ENCODE assay signal across 25 cellular contexts in the genomic region with DNA sequence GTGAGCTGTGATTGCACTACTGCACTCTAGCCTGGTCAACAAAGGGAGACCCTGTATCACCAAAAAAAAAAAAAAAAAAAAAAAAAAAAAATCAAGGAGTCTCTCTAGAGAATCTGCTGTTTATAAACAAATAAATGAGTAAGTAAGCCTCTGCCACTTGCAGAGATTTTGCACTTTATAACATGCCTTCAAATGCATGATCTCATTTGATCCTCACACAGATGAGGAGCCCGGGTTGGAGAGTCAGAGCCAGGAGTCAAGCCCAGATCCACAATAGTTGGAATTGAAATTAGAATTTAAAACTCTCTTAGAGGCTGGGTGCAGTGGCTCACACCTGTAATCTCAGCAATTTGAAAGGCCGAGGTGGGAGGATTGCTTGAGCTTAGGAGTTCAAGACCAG. TPM values are rescaled to one million over a fixed set of nuclear protein-coding genes. Genes with fewer than 3 reads are reported as not detected.
DNase-seq lines count a peak whose midpoint lies in the region; ATAC-seq and TF ChIP-seq lines count a peak whose summit lies in the region.
"Had no signal": no experiment of that assay in that cellular context is flagged by ENCODE, and none has a peak within 500 bp of the region (broad histone marks: within the 10 kb centered on the region; RNA-seq: fewer than 3 reads in every experiment).

No MANE protein-coding gene starts in this region.

- DNase-seq in IMR-90: peak; percentile 42
- DNase-seq in coronary artery (ENCODE audit: low spot score): no peak
- no peak for DNase-seq in osteocyte (ENCODE audit: extremely low spot score, unreplicated experiment)
- DNase-seq in tibial nerve (ENCODE audit: low spot score in 2 of 2): no peak
- DNase-seq in hepatic stellate cell (ENCODE audit: low spot score): no peak
- DNase-seq: activated CD4-positive, CD25-positive, alpha-beta regulatory T cell; activated CD8-positive, alpha-beta T cell treated with anti-CD3 and anti-CD28 coated beads, Interleukin-2, amount 10 ng/mL, durations not matched to agents 7 days and 5 days; activated T-cell treated with anti-CD3 and anti-CD28 coated beads, Interleukin-2, amount 50 U/mL, for 72 hours; BE2C; brain microvascular endothelial cell; glutamatergic neuron; immature natural killer cell; Kasumi-1; NCI-H1105 treated with DMSO at 0.1 percent for 48 hours; NCI-H524 treated with DMSO at 0.1 percent for 48 hours; psoas muscle had no signal

- H2BK5ac ChIP-seq in IMR-90 (ENCODE audit: low read depth, low read length, poor library complexity, severe bottlenecking): no peak overlapping the region

- TF ChIP-seq EP300 in tibial nerve (IDR thresholded peaks at IDR 0.05): no peak

- POLR2A ChIA-PET in IMR-90 (lab: Charles Lee; ENCODE audit: unreplicated experiment): no interaction called here

- H3K36me3 Mint-ChIP-seq in osteocyte (ENCODE audit: unreplicated experiment): no peaks in the 10 kb centered on the region
- H3K36me3 Mint-ChIP-seq: activated naive CD8-positive, alpha-beta T cell; immature natural killer cell; natural killer cell treated with Interleukin-12 subunit alpha and Interleukin-12 subunit beta and Interleukin-15 and Interleukin-18, amount 100 ng/mL, for 72 hours; stimulated activated effector memory CD8-positive, alpha-beta T cell treated with anti-CD3 and anti-CD28 coated beads, Interleukin-12 subunit alpha, Interleukin-12 subunit beta, amount 100 ng/mL, for 72 hours had no signal

- TF ChIP-seq CTCF in IMR-90 (conservative IDR thresholded peaks at IDR 0.05; ENCODE audit: low read depth, low read length): no peak
- no peak for TF ChIP-seq CTCF in coronary artery (IDR thresholded peaks at IDR 0.05)
- TF ChIP-seq CTCF in osteocyte (IDR thresholded peaks at IDR 0.05): no peak
- TF ChIP-seq CTCF in tibial nerve (IDR thresholded peaks at IDR 0.05): no peak

- H4K20me1 ChIP-seq in IMR-90 (ENCODE audit: insufficient read depth, low read length): no peaks in the 10 kb centered on the region

- CTCF ChIA-PET in IMR-90 (lab: Yijun Ruan, JAX): no interaction called here

- ATAC-seq in IMR-90 (ENCODE audit: low read depth): 0 out of 2 replicates have a peak, but pooled peaks have one; percentile 7
- no peak for ATAC-seq in HG03045 (IDR thresholded peaks at IDR 0.05; ENCODE audit: unreplicated experiment)
- no peak for ATAC-seq in GM21360 (IDR thresholded peaks at IDR 0.05; ENCODE audit: unreplicated experiment)
- ATAC-seq: activated CD8-positive, alpha-beta T cell treated with anti-CD3 and anti-CD28 coated beads, Interleukin-2, amount 10 ng/mL, durations not matched to agents 7 days and 5 days; activated T-cell treated with anti-CD3 and anti-CD28 coated beads, Interleukin-2, amount 50 U/mL, for 72 hours; stimulated activated effector memory CD8-positive, alpha-beta T cell treated with anti-CD3 and anti-CD28 coated beads, Interleukin-12 subunit alpha, Interleukin-12 subunit beta, amount 100 ng/mL, for 72 hours had no signal

- no peak overlapping the region for H2AK9ac ChIP-seq in IMR-90 (replicated peaks; ENCODE audit: low read depth, low read length, poor library complexity)

- H3K4me2 ChIP-seq in IMR-90 (ENCODE audit: low read depth, low read length): no peak overlapping the region

- H3K4me1 Mint-ChIP-seq in osteocyte (ENCODE audit: unreplicated experiment): peaks cover 70% of the 10 kb centered on the region
- H3K4me1 Mint-ChIP-seq: immature natural killer cell had no signal

- WGBS in IMR-90 (ENCODE audit: extremely low coverage in 2 of 2, insufficient read length in 1 of 2), 2 experiments: no CpG with 5 or more reads among the region's 2 CpGs
- WGBS in tibial nerve, 2 donors: 57 to 59% methylated on average over 2 of the region's 2 CpGs

- no peaks in the 10 kb centered on the region; a peak in 1 of 4 replicates for H3K79me1 ChIP-seq in IMR-90 (ENCODE audit: low read depth in 1 of 2, low read length in 2 of 2)

- no peak overlapping the region for H3K23ac ChIP-seq in IMR-90 (ENCODE audit: low read depth, low read length)

- H3K14ac ChIP-seq in IMR-90 (replicated peaks; ENCODE audit: low read depth, low read length): peak overlapping the region; percentile 20; the same call in 1 of the 2 replicates

- no peak overlapping the region for H4K5ac ChIP-seq in IMR-90 (ENCODE audit: low read depth, low read length)

- no peak overlapping the region for H3K4me3 ChIP-seq in IMR-90 (ENCODE audit: insufficient read depth, low read depth, low read length)
- peak overlapping the region; percentile 86 for H3K4me3 ChIP-seq in coronary artery
- peak overlapping the region in 3 of 4 donors; percentile 51 to 60 (median 52) for H3K4me3 ChIP-seq in tibial nerve
- H3K4me3 ChIP-seq: psoas muscle had no signal

- intact Hi-C loops in IMR-90 (cut with micrococcal nuclease): loop anchor here (5.0 to 10.0 kb wide), 2 partner anchors 77 to 445 kb away; no protein-coding TSS in a partner anchor

- peaks cover 12% of the 10 kb centered on the region for H3K9me1 ChIP-seq in IMR-90 (ENCODE audit: insufficient read depth, low read length)

- no peak for TF ChIP-seq RAD21 in IMR-90 (IDR thresholded peaks at IDR 0.05; ENCODE audit: low read length)

- H2BK120ac ChIP-seq in IMR-90 (ENCODE audit: low read depth, low read length): peak overlapping the region; percentile 36; the same call in 1 of the 2 replicates

- H3K27me3 ChIP-seq in IMR-90 (ENCODE audit: control insufficient read depth, insufficient read depth, low read length) (peaks cover 11% of the 10 kb centered on the region; the same call in 1 of the 2 replicates), tibial nerve (no peaks in the 10 kb centered on the region)
- H3K27me3 ChIP-seq: BE2C had no signal

- peak overlapping the region; percentile 85; the same call in 1 of the 2 replicates for H3K4ac ChIP-seq in IMR-90 (ENCODE audit: low read depth, low read length)

- BruUV-seq in IMR-90 (replicated peaks; lab: Mats Ljungman, UMichigan): no TSS peak

- H3K56ac ChIP-seq in IMR-90 (ENCODE audit: extremely low read depth, insufficient read depth, low read length): peak overlapping the region; percentile 44; the same call in 1 of the 2 replicates

- H3K27me3 Mint-ChIP-seq in osteocyte (ENCODE audit: unreplicated experiment): no peaks in the 10 kb centered on the region

- TF ChIP-seq POLR2A in IMR-90 (IDR thresholded peaks at IDR 0.05; ENCODE audit: low read depth, low read length): no peak
- TF ChIP-seq POLR2A in tibial nerve (IDR thresholded peaks at IDR 0.05): no peak

- peak overlapping the region; percentile 11; the same call in 1 of the 2 replicates for H3K18ac ChIP-seq in IMR-90 (ENCODE audit: low read depth, low read length)

- no peaks in the 10 kb centered on the region for H3K9me3 Mint-ChIP-seq in osteocyte (ENCODE audit: unreplicated experiment)
- H3K9me3 Mint-ChIP-seq: activated T-cell treated with anti-CD3 and anti-CD28 coated beads, Interleukin-2, amount 50 U/mL, for 72 hours; immature natural killer cell; natural killer cell treated with Interleukin-12 subunit alpha and Interleukin-12 subunit beta and Interleukin-15 and Interleukin-18, amount 100 ng/mL, for 72 hours; stimulated activated effector memory CD8-positive, alpha-beta T cell treated with anti-CD3 and anti-CD28 coated beads, Interleukin-12 subunit alpha, Interleukin-12 subunit beta, amount 100 ng/mL, for 72 hours had no signal

- H3K9me3 ChIP-seq in IMR-90 (ENCODE audit: control insufficient read depth, insufficient read depth, low read length): no peaks in the 10 kb centered on the region
- H3K9me3 ChIP-seq in tibial nerve: no peaks in the 10 kb centered on the region
- H3K9me3 ChIP-seq: BE2C, psoas muscle had no signal

- H3K4me3 Mint-ChIP-seq in osteocyte (ENCODE audit: unreplicated experiment): no peak overlapping the region
- H3K4me3 Mint-ChIP-seq: activated CD8-positive, alpha-beta T cell treated with anti-CD3 and anti-CD28 coated beads, Interleukin-2, amount 10 ng/mL, durations not matched to agents 7 days and 5 days; activated naive CD8-positive, alpha-beta T cell; activated T-cell treated with anti-CD3 and anti-CD28 coated beads, Interleukin-2, amount 50 U/mL, for 72 hours; immature natural killer cell; natural killer cell treated with Interleukin-12 subunit alpha and Interleukin-12 subunit beta and Interleukin-15 and Interleukin-18, amount 100 ng/mL, for 72 hours; stimulated activated effector memory CD8-positive, alpha-beta T cell treated with anti-CD3 and anti-CD28 coated beads, Interleukin-12 subunit alpha, Interleukin-12 subunit beta, amount 100 ng/mL, for 72 hours had no signal

- H2AK5ac ChIP-seq in IMR-90 (ENCODE audit: low read depth, low read length): peak overlapping the region; percentile 94

- no peak overlapping the region for H3K9ac ChIP-seq in IMR-90 (ENCODE audit: low read depth, low read length)

- H3K4me1 ChIP-seq in IMR-90 (ENCODE audit: control insufficient read depth, insufficient read depth, low read length) (peaks cover 25% of the 10 kb centered on the region), tibial nerve (peaks cover 3 to 61% (median 27%) of the 10 kb centered on the region in 4 donors)
- H3K4me1 ChIP-seq: psoas muscle had no signal

- no peak overlapping the region for H4K91ac ChIP-seq in IMR-90 (ENCODE audit: insufficient read depth, low read depth, low read length)

- in situ Hi-C loops in IMR-90 (cut with MboI; ENCODE audit: low sequenced_read_pairs): no loop called here

- H2AFZ ChIP-seq in IMR-90 (replicated peaks; ENCODE audit: low read length, poor library complexity): no peak overlapping the region

- peak overlapping the region in 1 of 2 experiments; percentile 73; a peak in 2 of 4 replicates for H4K8ac ChIP-seq in IMR-90 (ENCODE audit: low read depth in 2 of 2, low read length in 2 of 2)

- H3K36me3 ChIP-seq in IMR-90 (ENCODE audit: control insufficient read depth, insufficient read depth, low read length) (no peaks in the 10 kb centered on the region), tibial nerve (peaks cover 0 to 22% (median 0%) of the 10 kb centered on the region in 3 donors)
- H3K36me3 ChIP-seq: BE2C, brain microvascular endothelial cell had no signal

- H3K27ac Mint-ChIP-seq in osteocyte (ENCODE audit: unreplicated experiment): peak overlapping the region; percentile 91
- H3K27ac Mint-ChIP-seq: activated CD8-positive, alpha-beta T cell treated with anti-CD3 and anti-CD28 coated beads, Interleukin-2, amount 10 ng/mL, durations not matched to agents 7 days and 5 days; activated naive CD8-positive, alpha-beta T cell; activated T-cell treated with anti-CD3 and anti-CD28 coated beads, Interleukin-2, amount 50 U/mL, for 72 hours; natural killer cell treated with Interleukin-12 subunit alpha and Interleukin-12 subunit beta and Interleukin-15 and Interleukin-18, amount 100 ng/mL, for 72 hours had no signal

- no peak overlapping the region; the same call in 2 of the 3 replicates for H2BK15ac ChIP-seq in IMR-90 (ENCODE audit: low read depth, low read length)

- dilution Hi-C loops in IMR-90 (cut with HindIII; ENCODE audit: low sequenced_read_pairs, unreplicated experiment): no loop called here

- 0 out of 2 replicates have a peak overlapping the region, but pooled peaks have one; percentile 30 for H2BK20ac ChIP-seq in IMR-90 (ENCODE audit: low read depth, low read length)

- no peak overlapping the region; the same call in 1 of the 2 replicates for H3K27ac ChIP-seq in IMR-90 (ENCODE audit: insufficient read depth, low read length)
- H3K27ac ChIP-seq in coronary artery: peak overlapping the region; percentile 82 to 92
- peak overlapping the region; percentile 80 to 95 (median 83) for H3K27ac ChIP-seq in tibial nerve
- H3K27ac ChIP-seq: brain microvascular endothelial cell had no signal

RNA-seq across cellular contexts. Expression of gene PRELP, which starts 4.0 kb away (rescaled TPM):
- under 0.01 TPM in 1 of 2 replicates, not detected in the other for total RNA-seq in IMR-90 (2012; rRNA removed)
- polyA plus RNA-seq in IMR-90 (2012; rRNA removed): 0.47 and 0.56 TPM in 2 replicates
- polyA plus RNA-seq in IMR-90 (2012; cell fraction: cytosol; rRNA removed): 0.25 and 0.69 TPM in 2 replicates
- 0.14 and 0.26 TPM in 2 replicates for polyA plus RNA-seq in IMR-90 (2012; cell fraction: nucleus; rRNA removed; ENCODE audit: low replicate concordance)
- total RNA-seq in osteocyte: 0.94 and 1.0 TPM in 2 replicates
- total RNA-seq in tibial nerve: 100 to 1,000 TPM; 108 to 291 (median 153) TPM
- total RNA-seq: activated CD8-positive, alpha-beta T cell treated with anti-CD3 and anti-CD28 coated beads, Interleukin-2, amount 10 ng/mL, durations not matched to agents 7 days and 5 days; activated T-cell treated with anti-CD3 and anti-CD28 coated beads, Interleukin-2, amount 50 U/mL, for 72 hours; dermis microvascular lymphatic vessel endothelial cell; epithelial cell of proximal tubule; natural killer cell treated with Interleukin-12 subunit alpha and Interleukin-12 subunit beta and Interleukin-15 and Interleukin-18, amount 100 ng/mL, for 72 hours; T-helper 2 cell treated with Interferon-gamma antibody and Interleukin-4, amounts not matched to agents 100 ng/mL and 5 ng/mL, for 36 hours had no signal
- polyA plus RNA-seq: immature natural killer cell had no signal

RNA-seq across cellular contexts. Expression of gene OPTC, which starts 14.3 kb away (rescaled TPM):
- total RNA-seq in IMR-90 (2012; rRNA removed) (not detected in 2 replicates), osteocyte (not detected in 2 replicates), tibial nerve (not detected)
- not detected in 2 replicates for polyA plus RNA-seq in IMR-90 (2012; rRNA removed)
- not detected in 2 replicates for polyA plus RNA-seq in IMR-90 (2012; cell fraction: cytosol; rRNA removed)
- not detected in 2 replicates for polyA plus RNA-seq in IMR-90 (2012; cell fraction: nucleus; rRNA removed; ENCODE audit: low replicate concordance)
- total RNA-seq: activated CD8-positive, alpha-beta T cell treated with anti-CD3 and anti-CD28 coated beads, Interleukin-2, amount 10 ng/mL, durations not matched to agents 7 days and 5 days; activated T-cell treated with anti-CD3 and anti-CD28 coated beads, Interleukin-2, amount 50 U/mL, for 72 hours; dermis microvascular lymphatic vessel endothelial cell; epithelial cell of proximal tubule; HT1080; natural killer cell treated with Interleukin-12 subunit alpha and Interleukin-12 subunit beta and Interleukin-15 and Interleukin-18, amount 100 ng/mL, for 72 hours; psoas muscle; T-helper 2 cell treated with Interferon-gamma antibody and Interleukin-4, amounts not matched to agents 100 ng/mL and 5 ng/mL, for 36 hours had no signal
- polyA plus RNA-seq: immature natural killer cell, psoas muscle had no signal

Comparison
In these comparisons a context has a peak if more than half of its experiments do, and no peak if none do; other contexts are left out.
1. RNA of gene PRELP, which starts 4.0 kb away (total RNA-seq): 108 to 291 TPM in tibial nerve; 0.94 to 1.0 TPM in osteocyte and under 0.01 TPM in IMR-90; every median in the first group is over 10 times any median in the second.